Comparison of ENCODE assay signal across 17 cellular contexts in the genomic region with DNA sequence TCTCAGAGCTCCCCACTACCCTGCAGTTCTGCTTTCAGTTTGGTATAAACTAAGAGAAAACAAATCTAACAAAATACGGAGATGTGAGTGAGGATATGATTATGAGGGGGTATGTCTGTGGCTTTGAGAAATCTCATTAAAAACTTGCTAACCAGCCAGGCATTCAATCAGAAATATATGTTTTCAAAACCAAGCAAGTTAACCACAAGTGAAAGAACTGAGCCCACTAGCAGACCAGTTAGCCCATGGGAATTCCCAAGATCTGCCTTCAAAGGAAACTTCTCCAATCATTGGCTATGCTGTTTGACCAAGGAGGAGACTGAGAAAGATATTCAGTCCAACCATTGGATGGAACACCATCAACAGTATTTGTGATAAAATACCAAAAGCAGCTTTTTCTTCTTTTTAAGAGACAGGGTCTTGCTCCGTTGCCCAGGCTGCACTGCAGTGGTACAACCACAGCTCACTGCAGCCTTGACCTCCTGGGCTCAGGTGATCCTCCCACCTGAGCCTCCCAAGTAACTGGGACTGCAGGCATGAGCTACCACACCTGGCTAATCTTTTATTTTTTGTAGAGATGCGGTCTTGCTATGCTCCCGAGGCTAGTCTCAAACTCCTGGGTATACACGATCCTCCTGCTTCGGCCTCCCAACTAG. TPM values are rescaled to one million over a fixed set of nuclear protein-coding genes. Genes with fewer than 3 reads are reported as not detected.
DNase-seq lines count a peak whose midpoint lies in the region; ATAC-seq and TF ChIP-seq lines count a peak whose summit lies in the region.
"Had no signal": no experiment of that assay in that cellular context is flagged by ENCODE, and none has a peak within 500 bp of the region (broad histone marks: within the 10 kb centered on the region; RNA-seq: fewer than 3 reads in every experiment).

No MANE protein-coding gene starts in this region.

- peak overlapping the region in 7 of 11 experiments; percentile 17 to 49 (median 36); a peak in 9 of 22 replicates for H3K4me2 ChIP-seq in BLaER1 treated with 17β-estradiol and CSF1 and Interleukin-3, amounts not matched to agents 10 nM and 100 nM
- H3K4me2 ChIP-seq in smooth muscle cell = peak overlapping the region; percentile 27

- no peak overlapping the region for H2AFZ ChIP-seq in smooth muscle cell (ENCODE audit: low read depth)

- 93 to 97% methylated on average over 5 to 6 of the region's 6 CpGs for WGBS in ectodermal cell, 2 experiments
- 85% methylated on average over 6 of the region's 6 CpGs for WGBS in smooth muscle cell (ENCODE audit: low lambda C conversion rate)

- no peaks in the 10 kb centered on the region for H3K36me3 ChIP-seq in BLaER1 treated with 17β-estradiol and CSF1 and Interleukin-3, amounts not matched to agents 10 nM and 100 nM
- H3K36me3 ChIP-seq in ectodermal cell (ENCODE audit: control insufficient read depth, insufficient read depth, low read length) = peaks cover 8% of the 10 kb centered on the region
- no peaks in the 10 kb centered on the region for H3K36me3 ChIP-seq in smooth muscle cell (ENCODE audit: low read depth)

- peaks cover 0 to 18% (median 7%) of the 10 kb centered on the region in 10 experiments; a peak in 11 of 20 replicates for H3K4me1 ChIP-seq in BLaER1 treated with 17β-estradiol and CSF1 and Interleukin-3, amounts not matched to agents 10 nM and 100 nM
- H3K4me1 ChIP-seq in ectodermal cell (ENCODE audit: control insufficient read depth, insufficient read depth, low read length) (no peaks in the 10 kb centered on the region), smooth muscle cell (ENCODE audit: low read depth) (peaks cover 12% of the 10 kb centered on the region)

- H4K20me1 ChIP-seq in BLaER1 treated with 17β-estradiol and CSF1 and Interleukin-3, amounts not matched to agents 10 nM and 100 nM = 0 out of 22 replicates have a peak, but pooled peaks cover 0 to 5% (median 0%) of the 10 kb centered on the region in 11 experiments
- peaks cover 99% of the 10 kb centered on the region for H4K20me1 ChIP-seq in smooth muscle cell (ENCODE audit: low read depth)

- no peak overlapping the region for H3K4me3 ChIP-seq in BLaER1 treated with 17β-estradiol and CSF1 and Interleukin-3, amounts not matched to agents 10 nM and 100 nM
- H3K4me3 ChIP-seq in ectodermal cell (ENCODE audit: insufficient read depth, low read depth, low read length) (no peak overlapping the region), smooth muscle cell (peak overlapping the region; percentile 1)
- H3K4me3 ChIP-seq: K562 had no signal

- no peak for ATAC-seq in HG03457 (IDR thresholded peaks at IDR 0.05; ENCODE audit: unreplicated experiment)
- ATAC-seq: K562 had no signal

- H3K27me3 ChIP-seq in BLaER1 treated with 17β-estradiol and CSF1 and Interleukin-3, amounts not matched to agents 10 nM and 100 nM = peaks cover 0 to 7% (median 0%) of the 10 kb centered on the region in 11 experiments; a peak in 1 of 22 replicates
- H3K27me3 ChIP-seq in ectodermal cell (ENCODE audit: control insufficient read depth, insufficient read depth, low read length, poor library complexity, severe bottlenecking) (no peaks in the 10 kb centered on the region), smooth muscle cell (ENCODE audit: low read depth) (no peaks in the 10 kb centered on the region)

- H3K27ac ChIP-seq in BLaER1 treated with 17β-estradiol and CSF1 and Interleukin-3, amounts not matched to agents 10 nM and 100 nM = no peak overlapping the region
- H3K27ac ChIP-seq in ectodermal cell (ENCODE audit: insufficient read depth, low read depth, low read length, poor library complexity, severe bottlenecking) (peak overlapping the region; percentile 36), smooth muscle cell (ENCODE audit: low read depth) (peak overlapping the region; percentile 57)

- peaks cover 96% of the 10 kb centered on the region for H3K79me2 ChIP-seq in smooth muscle cell (ENCODE audit: low read depth)

- no peak for TF ChIP-seq CTCF in smooth muscle cell (IDR thresholded peaks at IDR 0.05; ENCODE audit: borderline replicate concordance, insufficient read depth, poor library complexity, severe bottlenecking)

- no peak overlapping the region for H3K9ac ChIP-seq in BLaER1 treated with 17β-estradiol and CSF1 and Interleukin-3, amounts not matched to agents 10 nM and 100 nM
- H3K9ac ChIP-seq in smooth muscle cell (ENCODE audit: low read depth) = no peak overlapping the region

- DNase-seq in M059J (ENCODE audit: low read depth) = peak; percentile 20
- DNase-seq in smooth muscle cell (lab: John Stamatoyannopoulos, UW; ENCODE audit: unreplicated experiment) = no peak
- no peak for DNase-seq in EL
- no peak for DNase-seq in stimulated activated naive CD4-positive, alpha-beta T cell (lab: John Stamatoyannopoulos, UW)
- no peak for DNase-seq in C1 segment of cervical spinal cord (lab: John Stamatoyannopoulos, UW)
- DNase-seq: CD4-positive, alpha-beta T cell; DND-41; GOT3; HFFc6; NCI-H1105; NCI-H1694 treated with DMSO at 0.1 percent for 48 hours; NCI-H446; SIG-M5 had no signal

- no peaks in the 10 kb centered on the region for H3K9me3 ChIP-seq in BLaER1 treated with 17β-estradiol and CSF1 and Interleukin-3, amounts not matched to agents 10 nM and 100 nM (replicated peaks in 1 of 11)
- H3K9me3 ChIP-seq in ectodermal cell (ENCODE audit: control insufficient read depth, low read length) (no peaks in the 10 kb centered on the region), smooth muscle cell (replicated peaks; ENCODE audit: low read depth) (no peaks in the 10 kb centered on the region)

- peaks cover 19% of the 10 kb centered on the region for H3F3A ChIP-seq in smooth muscle cell (ENCODE audit: low read depth)

RNA-seq across cellular contexts. Expression of gene FGFR2, which starts 41.2 kb away (rescaled TPM):
- 2.1 and 6.8 TPM in 2 replicates for total RNA-seq in M059J (2014; rRNA removed; shearing (Covaris generic))
- polyA plus RNA-seq in ectodermal cell (2013, experiment 1 of 4) = 315 TPM
- 406 TPM for polyA plus RNA-seq in ectodermal cell (2013, experiment 2 of 4)
- polyA plus RNA-seq in ectodermal cell (2013, experiment 3 of 4) = 247 TPM
- polyA plus RNA-seq in ectodermal cell (2013, experiment 4 of 4) = 291 TPM
- 85.9 and 115 TPM in 2 replicates for total RNA-seq in smooth muscle cell
- polyA plus RNA-seq in smooth muscle cell = 82.7 and 103 TPM in 2 replicates
- total RNA-seq: HFFc6 had no signal
- polyA plus RNA-seq: K562 had no signal

Comparison
In these comparisons a context has a peak if more than half of its experiments do, and no peak if none do; other contexts are left out.
1. H3K27ac ChIP-seq: peak in ectodermal cell (single experiment) and smooth muscle cell (single experiment); none in BLaER1 treated with 17β-estradiol and CSF1 and Interleukin-3, amounts not matched to agents 10 nM and 100 nM (0 of 11).
2. RNA of gene FGFR2, which starts 41.2 kb away (total RNA-seq): 85.9 to 115 TPM in smooth muscle cell; 2.1 to 6.8 TPM in M059J; every median in the first group is over 10 times any median in the second.